Comparison of ENCODE assay signal across 20 cellular contexts in the genomic region with DNA sequence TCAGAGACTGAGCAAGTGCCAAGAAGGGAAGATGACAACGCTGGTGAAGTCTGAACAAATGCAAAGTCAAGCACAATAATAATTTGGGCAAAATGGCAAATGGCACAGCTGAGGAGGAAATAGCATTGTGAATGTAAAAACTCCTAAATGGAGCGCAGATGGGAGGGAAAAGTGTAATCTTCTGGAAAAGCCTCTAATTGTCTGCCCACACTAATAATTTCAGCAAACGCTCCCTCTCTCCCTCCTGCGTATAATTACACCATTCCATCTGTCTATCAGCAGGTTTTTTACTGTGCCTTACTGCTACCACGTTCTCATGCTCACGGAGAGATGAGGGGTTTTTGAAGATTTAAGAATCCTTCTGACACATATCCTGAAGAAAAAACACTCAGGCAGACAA.
"Had no signal": no experiment of that assay in that cellular context is flagged by ENCODE, and none has a peak within 500 bp of the region (broad histone marks: within the 10 kb centered on the region; RNA-seq: fewer than 3 reads in every experiment).

No MANE protein-coding gene starts in this region.

- H3K27me3 ChIP-seq: testis had no signal

- H3K4me1 ChIP-seq: prostate gland had no signal

- DNase-seq: activated CD4-positive, alpha-beta T cell treated with anti-CD3 and anti-CD28 coated beads for 36 hours; activated CD4-positive, alpha-beta T cell treated with anti-CD3 and anti-CD28 coated beads, Interleukin-2, amount 50 U/mL, for 48 hours; activated naive CD4-positive, alpha-beta T cell; activated naive CD8-positive, alpha-beta T cell treated with anti-CD3 and anti-CD28 coated beads for 36 hours; activated T-cell treated with anti-CD3 and anti-CD28 coated beads, Interleukin-2, amount 50 U/mL, for 1 hour; central memory CD4-positive, alpha-beta T cell; cortex of kidney; erythroblast; foreskin melanocyte; midbrain; right cardiac atrium; stimulated activated CD4-positive, alpha-beta T cell treated with anti-CD3 and anti-CD28 coated beads, Interleukin-4, amount 100 ng/mL, for 4 hours; testis had no signal

- H3K27me3 Mint-ChIP-seq: activated naive CD8-positive, alpha-beta T cell treated with anti-CD3 and anti-CD28 coated beads for 36 hours had no signal

- H3K9me3 Mint-ChIP-seq: activated naive CD8-positive, alpha-beta T cell treated with anti-CD3 and anti-CD28 coated beads for 36 hours; nephron; WTC11 had no signal

- H3K4me1 Mint-ChIP-seq: activated CD4-positive, alpha-beta T cell treated with anti-CD3 and anti-CD28 coated beads for 36 hours; activated naive CD8-positive, alpha-beta T cell treated with anti-CD3 and anti-CD28 coated beads for 36 hours; activated T-helper 17 cell treated with anti-CD3 and anti-CD28 coated beads, Interleukin-2, amount 50 U/mL, for 72 hours; stimulated activated memory B cell treated with anti-CD40 and anti-IgM and Interleukin-4, amounts not matched to agents 10 μg/mL and 1 μg/mL and 100 μg/mL, for 72 hours had no signal

- H3K4me3 ChIP-seq: prostate gland, skin epidermis, testis had no signal

- H3K36me3 ChIP-seq: prostate gland had no signal

- H3K36me3 Mint-ChIP-seq: activated naive CD8-positive, alpha-beta T cell treated with anti-CD3 and anti-CD28 coated beads for 36 hours; stimulated activated memory B cell treated with anti-CD40 and anti-IgM and Interleukin-4, amounts not matched to agents 10 μg/mL and 1 μg/mL and 100 μg/mL, for 72 hours; type B pancreatic cell; WTC11 had no signal

- H3K4me3 Mint-ChIP-seq: activated CD4-positive, alpha-beta T cell treated with anti-CD3 and anti-CD28 coated beads for 36 hours; activated naive CD8-positive, alpha-beta T cell treated with anti-CD3 and anti-CD28 coated beads for 36 hours; activated T-helper 17 cell treated with anti-CD3 and anti-CD28 coated beads, Interleukin-2, amount 50 U/mL, for 72 hours; nephron; stimulated activated memory B cell treated with anti-CD40 and anti-IgM and Interleukin-4, amounts not matched to agents 10 μg/mL and 1 μg/mL and 100 μg/mL, for 72 hours; type B pancreatic cell; WTC11 had no signal

- H3K27ac Mint-ChIP-seq: activated CD4-positive, alpha-beta T cell treated with anti-CD3 and anti-CD28 coated beads for 36 hours; activated naive CD8-positive, alpha-beta T cell treated with anti-CD3 and anti-CD28 coated beads for 36 hours; activated T-helper 17 cell treated with anti-CD3 and anti-CD28 coated beads, Interleukin-2, amount 50 U/mL, for 72 hours; nephron; stimulated activated memory B cell treated with anti-CD40 and anti-IgM and Interleukin-4, amounts not matched to agents 10 μg/mL and 1 μg/mL and 100 μg/mL, for 72 hours; type B pancreatic cell; WTC11 had no signal

- H3K9me3 ChIP-seq: prostate gland, testis had no signal

- H3K27ac ChIP-seq: prostate gland, skin epidermis, testis had no signal

- ATAC-seq: activated CD4-positive, alpha-beta T cell treated with anti-CD3 and anti-CD28 coated beads for 36 hours; activated T-helper 17 cell treated with anti-CD3 and anti-CD28 coated beads, Interleukin-2, amount 50 U/mL, for 72 hours; right cardiac atrium; stimulated activated memory B cell treated with anti-CD40 and anti-IgM and Interleukin-4, amounts not matched to agents 10 μg/mL and 1 μg/mL and 100 μg/mL, for 72 hours had no signal
